Comparison of ENCODE assay signal across 8 cellular contexts in genomic region chr2:120680136-120680761, GRCh38. TPM values are rescaled to one million over a fixed set of nuclear protein-coding genes. Genes with fewer than 3 reads are reported as not detected.
DNase-seq lines count a peak whose midpoint lies in the region; ATAC-seq and TF ChIP-seq lines count a peak whose summit lies in the region.

No MANE protein-coding gene starts in this region.

- TF ChIP-seq CTCF in endothelial cell (IDR thresholded peaks at IDR 0.05; ENCODE audit: unreplicated experiment), result peak; percentile 64
- no peak for TF ChIP-seq CTCF in mucosa of descending colon (IDR thresholded peaks at IDR 0.05)

- H3K4me3 ChIP-seq in mucosa of descending colon, result no peak overlapping the region

- no peaks in the 10 kb centered on the region for H3K4me1 ChIP-seq in mucosa of descending colon (ENCODE audit: low read depth)

- H3K27ac Mint-ChIP-seq in endothelial cell (ENCODE audit: unreplicated experiment), result no peak overlapping the region

- H3K27me3 Mint-ChIP-seq in endothelial cell (ENCODE audit: unreplicated experiment), result peaks cover 19% of the 10 kb centered on the region

- peaks cover 11% of the 10 kb centered on the region for H3K4me1 Mint-ChIP-seq in endothelial cell (ENCODE audit: unreplicated experiment)

- peak overlapping the region; percentile 1 for H3K4me3 Mint-ChIP-seq in endothelial cell (ENCODE audit: unreplicated experiment)

- no peaks in the 10 kb centered on the region for H3K9me3 ChIP-seq in mucosa of descending colon

- H3K9me3 Mint-ChIP-seq in endothelial cell (ENCODE audit: unreplicated experiment), result no peaks in the 10 kb centered on the region

- intact Hi-C loops in mucosa of descending colon (cut with DNase I, micrococcal nuclease), result loop anchor here in 1 of 2 donors (2.0 kb wide), 1 partner anchor 337 kb away; no protein-coding TSS in a partner anchor

- ATAC-seq in mucosa of descending colon, result peak; percentile 88

- no peaks in the 10 kb centered on the region for H3K36me3 Mint-ChIP-seq in endothelial cell (ENCODE audit: low read depth, unreplicated experiment)

- DNase-seq in SIG-M5 treated with dmso at 0.1 percent for 504 hours (lab: John Stamatoyannopoulos, UW; ENCODE audit: unreplicated experiment) (peak; percentile 72), SIG-M5 (lab: John Stamatoyannopoulos, UW) (no peak), HK-2 (ENCODE audit: unreplicated experiment) (peak; percentile 80), NCI-H82 treated with DMSO at 0.1 percent for 48 hours (lab: John Stamatoyannopoulos, UW; ENCODE audit: unreplicated experiment) (peak; percentile 42), endothelial cell (ENCODE audit: low spot score) (peak; percentile 82), mucosa of descending colon (peak in 2 of 3 donors; percentile 68 to 84)
- DNase-seq in activated CD8-positive, alpha-beta memory T cell treated with anti-CD3 and anti-CD28 coated beads for 24 hours, result peak; percentile 89
- DNase-seq in stimulated activated CD8-positive, alpha-beta memory T cell treated with anti-CD3 and anti-CD28 coated beads, Interleukin-2, amount 100 ng/mL, for 48 hours (ENCODE audit: low read depth in 2 of 2), result peak; percentile 58 to 62

- H3K36me3 ChIP-seq in mucosa of descending colon (ENCODE audit: low read depth), result no peaks in the 10 kb centered on the region

RNA-seq across cellular contexts. Expression of gene GLI2, which starts 55.4 kb away (rescaled TPM):
- total RNA-seq in endothelial cell (ENCODE audit: unreplicated experiment), result 1.2 TPM
- total RNA-seq in mucosa of descending colon, result 1 to 10 TPM; 1.0 to 7.3 (median 1.3) TPM
